8 cellular contexts compared by ENCODE assay signal in the genomic region with DNA sequence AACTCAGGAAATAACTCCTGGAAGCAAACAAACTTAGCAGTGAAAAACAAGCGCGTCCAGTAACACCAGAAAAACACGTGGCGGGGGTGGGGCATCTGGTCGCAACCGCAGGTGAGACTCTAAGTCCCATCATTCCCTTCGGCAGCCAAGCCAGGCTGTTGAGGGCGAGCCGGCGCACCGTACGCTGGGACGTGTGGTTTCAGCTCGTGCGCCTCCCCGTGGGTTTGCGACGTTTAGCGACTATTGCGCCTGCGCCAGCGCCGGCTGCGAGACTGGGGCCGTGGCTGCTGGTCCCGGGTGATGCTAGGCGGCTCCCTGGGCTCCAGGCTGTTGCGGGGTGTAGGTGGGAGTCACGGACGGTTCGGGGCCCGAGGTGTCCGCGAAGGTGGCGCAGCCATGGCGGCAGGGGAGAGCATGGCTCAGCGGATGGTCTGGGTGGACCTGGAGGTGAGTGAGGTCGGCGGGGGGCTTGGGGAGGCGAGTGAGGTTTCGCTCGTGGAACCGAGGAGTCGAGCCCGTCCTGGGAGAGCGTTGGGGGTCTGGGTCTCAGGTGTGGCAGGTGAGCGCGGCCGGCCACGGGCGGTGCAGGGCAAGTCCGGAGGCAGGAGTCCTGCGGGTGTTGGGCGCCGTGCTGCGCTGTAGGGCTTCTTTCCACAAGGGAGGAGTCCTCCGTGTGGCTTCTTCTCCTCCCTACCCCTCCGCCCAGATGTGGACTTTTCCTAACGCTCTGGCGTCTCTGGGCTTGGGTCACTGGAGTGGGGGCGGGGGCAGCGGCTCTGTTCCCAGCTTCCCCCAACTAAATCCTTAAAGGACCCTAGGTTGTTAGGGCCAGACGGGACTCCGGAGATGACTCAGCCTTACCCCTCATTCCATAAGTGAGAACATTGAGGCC. TPM values are rescaled to one million over a fixed set of nuclear protein-coding genes. Genes with fewer than 3 reads are reported as not detected.
DNase-seq lines count a peak whose midpoint lies in the region; ATAC-seq and TF ChIP-seq lines count a peak whose summit lies in the region.

Gene REXO2, plus strand, starts transcription at position 239 of the 892 bp plus-strand sequence. Its CDS starts 62 bp downstream, at position 301.

- DNase-seq in NCI-H187 treated with DMSO at 0.1 percent for 48 hours (lab: John Stamatoyannopoulos, UW) (peak; percentile 76), anterior cingulate cortex (lab: John Stamatoyannopoulos, UW) (peak; percentile 39 to 97 (median 92)), right atrium auricular region (ENCODE audit: low spot score) (peak; percentile 95), pulmonary artery endothelial cell (ENCODE audit: low read depth, low spot score) (peak; percentile 87), uterus (peak; percentile 95)

- H3K9me3 ChIP-seq in right atrium auricular region (no peaks in the 10 kb centered on the region), uterus (no peaks in the 10 kb centered on the region)

- TF ChIP-seq POLR2A in uterus (IDR thresholded peaks at IDR 0.05) = peak; percentile 69 to 84

- intact Hi-C loops in T-helper 2 cell treated with Interferon-gamma antibody and Interleukin-4, amounts not matched to agents 100 ng/mL and 5 ng/mL, for 36 hours (cut with micrococcal nuclease) = loop anchor here (1.0 to 2.0 kb wide), 4 partner anchors 39 to 563 kb away; partner anchors contain the start of genes C11orf71, RBM7 and ZBTB16
- intact Hi-C loops in uterus (cut with DNase I; ENCODE audit: low total_unique reads) = no loop called here

- peak in 1 of 2 donors; percentile 42 for TF ChIP-seq CTCF in right atrium auricular region (IDR thresholded peaks at IDR 0.05)
- peak; percentile 21 to 51 (median 34) for TF ChIP-seq CTCF in uterus (IDR thresholded peaks at IDR 0.05)

- peak within 1 kb of the TSS; percentile 74 to 95 for H3K4me3 ChIP-seq in right atrium auricular region
- H3K4me3 ChIP-seq in uterus = peak within 1 kb of the TSS; percentile 75 to 83

- H3K36me3 ChIP-seq in right atrium auricular region (no peaks in the 10 kb centered on the region), uterus (no peaks in the 10 kb centered on the region)

- H3K4me1 ChIP-seq in right atrium auricular region = peaks cover 0 to 17% of the 10 kb centered on the region in 2 donors
- peaks cover 0 to 4% of the 10 kb centered on the region in 2 donors for H3K4me1 ChIP-seq in uterus

- H3K27ac ChIP-seq in right atrium auricular region = peak within 1 kb of the TSS; percentile 89 to 92
- H3K27ac ChIP-seq in uterus = peak within 1 kb of the TSS; percentile 83 to 88

- ATAC-seq in GM18499 (IDR thresholded peaks at IDR 0.05; ENCODE audit: insufficient read depth, unreplicated experiment) = peak; percentile 90
- peak; percentile 96 for ATAC-seq in HG02943 (IDR thresholded peaks at IDR 0.05; ENCODE audit: low read depth, unreplicated experiment)

- H3K27me3 ChIP-seq in right atrium auricular region = no peaks in the 10 kb centered on the region
- H3K27me3 ChIP-seq in uterus = no peaks in the 10 kb centered on the region

RNA-seq across cellular contexts. Expression of gene REXO2, which starts in this region (rescaled TPM):
- total RNA-seq in T-helper 2 cell treated with Interferon-gamma antibody and Interleukin-4, amounts not matched to agents 100 ng/mL and 5 ng/mL, for 36 hours = 83.8 and 86.5 TPM in 2 replicates
- total RNA-seq in right atrium auricular region (100 to 1,000 TPM; 129 to 144 TPM), pulmonary artery endothelial cell (172 and 187 TPM in 2 replicates), uterus (100 to 1,000 TPM in 1 of 4 donors, 10 to 100 TPM in 3; 53.8 to 158 (median 84.3) TPM)

Comparison
In these comparisons a context has a peak if more than half of its experiments do, and no peak if none do; other contexts are left out.
1. Peak in every context shown above with its lines: DNase-seq, ATAC-seq, H3K4me3 ChIP-seq and H3K27ac ChIP-seq.